Comparison of ENCODE assay signal across 25 cellular contexts in the genomic region with DNA sequence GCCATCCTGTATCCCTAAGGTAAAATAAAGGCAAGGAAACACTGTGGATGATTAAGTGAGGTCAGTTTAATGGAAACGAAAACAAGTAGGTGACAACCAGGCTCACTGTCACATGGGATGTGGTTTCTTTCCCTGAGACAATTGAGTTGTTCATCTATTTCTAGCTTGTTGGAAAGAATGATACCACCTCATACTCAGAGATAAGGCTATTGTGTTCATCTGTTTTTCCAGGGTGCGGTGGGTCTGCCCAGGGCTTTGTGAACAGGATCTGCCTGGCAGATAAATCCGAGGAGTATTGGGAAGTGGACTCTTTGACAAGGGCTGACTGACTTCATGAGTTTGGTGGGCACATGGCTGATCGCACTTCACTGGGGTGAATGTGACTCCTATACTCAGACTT.
"Had no signal": no experiment of that assay in that cellular context is flagged by ENCODE, and none has a peak within 500 bp of the region (broad histone marks: within the 10 kb centered on the region; RNA-seq: fewer than 3 reads in every experiment).

No MANE protein-coding gene starts in this region.

- FAIRE-seq: endometrium, frontal cortex, islet of Langerhans, urothelium cell line had no signal

- H3K27ac ChIP-seq: cardiac muscle cell, right lobe of liver, skin epidermis, stomach, transverse colon had no signal

- H3K27ac Mint-ChIP-seq: activated CD4-positive, alpha-beta T cell treated with anti-CD3 and anti-CD28 coated beads, Interleukin-2, amount 10 ng/mL, durations not matched to agents 7 days and 5 days; activated CD8-positive, alpha-beta memory T cell treated with anti-CD3 and anti-CD28 coated beads, Interleukin-2, amount 10 ng/mL, durations not matched to agents 7 days and 5 days; activated CD8-positive, alpha-beta T cell treated with anti-CD3 and anti-CD28 coated beads for 36 hours; activated naive CD4-positive, alpha-beta T cell treated with anti-CD3 and anti-CD28 coated beads, Interleukin-2, amount 50 U/mL, for 72 hours; T-helper 1 cell treated with Interleukin-12 subunit alpha and Interleukin-12 subunit beta and Interleukin-4 antibody, amounts not matched to agents 30 μg/mL and 1 μg/mL, for 36 hours had no signal

- H3K27me3 Mint-ChIP-seq: activated CD4-positive, alpha-beta T cell treated with anti-CD3 and anti-CD28 coated beads, Interleukin-2, amount 10 ng/mL, durations not matched to agents 7 days and 5 days; activated CD8-positive, alpha-beta memory T cell treated with anti-CD3 and anti-CD28 coated beads, Interleukin-2, amount 10 ng/mL, durations not matched to agents 7 days and 5 days; activated CD8-positive, alpha-beta T cell treated with anti-CD3 and anti-CD28 coated beads for 36 hours; memory B cell had no signal

- H3K36me3 Mint-ChIP-seq: activated CD8-positive, alpha-beta memory T cell treated with anti-CD3 and anti-CD28 coated beads, Interleukin-2, amount 10 ng/mL, durations not matched to agents 7 days and 5 days; activated naive CD4-positive, alpha-beta T cell treated with anti-CD3 and anti-CD28 coated beads, Interleukin-2, amount 50 U/mL, for 72 hours had no signal

- H3K4me3 ChIP-seq: cardiac muscle cell, right lobe of liver, skin epidermis, stomach, transverse colon had no signal

- H3K4me3 Mint-ChIP-seq: activated CD4-positive, alpha-beta T cell treated with anti-CD3 and anti-CD28 coated beads, Interleukin-2, amount 10 ng/mL, durations not matched to agents 7 days and 5 days; activated CD8-positive, alpha-beta memory T cell treated with anti-CD3 and anti-CD28 coated beads, Interleukin-2, amount 10 ng/mL, durations not matched to agents 7 days and 5 days; activated CD8-positive, alpha-beta T cell treated with anti-CD3 and anti-CD28 coated beads for 36 hours; memory B cell; T-helper 1 cell treated with Interleukin-12 subunit alpha and Interleukin-12 subunit beta and Interleukin-4 antibody, amounts not matched to agents 30 μg/mL and 1 μg/mL, for 36 hours had no signal

- ATAC-seq: activated CD8-positive, alpha-beta memory T cell treated with anti-CD3 and anti-CD28 coated beads, Interleukin-2, amount 10 ng/mL, durations not matched to agents 7 days and 5 days; activated CD8-positive, alpha-beta T cell treated with anti-CD3 and anti-CD28 coated beads for 36 hours; right lobe of liver had no signal

- H3K9me3 Mint-ChIP-seq: activated CD4-positive, alpha-beta T cell treated with anti-CD3 and anti-CD28 coated beads, Interleukin-2, amount 10 ng/mL, durations not matched to agents 7 days and 5 days; activated CD8-positive, alpha-beta T cell treated with anti-CD3 and anti-CD28 coated beads for 36 hours; activated naive CD4-positive, alpha-beta T cell treated with anti-CD3 and anti-CD28 coated beads, Interleukin-2, amount 50 U/mL, for 72 hours; memory B cell; T-helper 1 cell treated with Interleukin-12 subunit alpha and Interleukin-12 subunit beta and Interleukin-4 antibody, amounts not matched to agents 30 μg/mL and 1 μg/mL, for 36 hours had no signal

- H3K9me3 ChIP-seq: right lobe of liver, stomach, transverse colon had no signal

- H3K27me3 ChIP-seq: right lobe of liver, stomach, transverse colon had no signal

- H3K4me1 ChIP-seq: right lobe of liver, stomach, transverse colon had no signal

- H3K4me1 Mint-ChIP-seq: memory B cell had no signal

- DNase-seq: activated CD4-positive, alpha-beta T cell treated with anti-CD3 and anti-CD28 coated beads, Interleukin-2, amount 10 ng/mL, durations not matched to agents 7 days and 5 days; activated CD4-positive, CD25-positive, alpha-beta regulatory T cell; activated CD8-positive, alpha-beta memory T cell treated with anti-CD3 and anti-CD28 coated beads, Interleukin-2, amount 10 ng/mL, durations not matched to agents 7 days and 5 days; activated CD8-positive, alpha-beta T cell treated with anti-CD3 and anti-CD28 coated beads for 36 hours; activated T-cell treated with anti-CD3 and anti-CD28 coated beads for 4 hours; amniotic stem cell; cortex of kidney; effector CD4-positive, alpha-beta T cell; glutamatergic neuron; hypothalamus; nucleus accumbens; right lobe of liver; stimulated activated CD4-positive, alpha-beta T cell treated with anti-CD3 and anti-CD28 coated beads, Interleukin-1b, Interleukin-23, amount 100 ng/mL, for 48 hours; stomach; T1000; transverse colon had no signal

- H3K36me3 ChIP-seq: cardiac muscle cell, right lobe of liver, transverse colon had no signal
